ENCODE assay signal across 13 cellular contexts in the genomic region with DNA sequence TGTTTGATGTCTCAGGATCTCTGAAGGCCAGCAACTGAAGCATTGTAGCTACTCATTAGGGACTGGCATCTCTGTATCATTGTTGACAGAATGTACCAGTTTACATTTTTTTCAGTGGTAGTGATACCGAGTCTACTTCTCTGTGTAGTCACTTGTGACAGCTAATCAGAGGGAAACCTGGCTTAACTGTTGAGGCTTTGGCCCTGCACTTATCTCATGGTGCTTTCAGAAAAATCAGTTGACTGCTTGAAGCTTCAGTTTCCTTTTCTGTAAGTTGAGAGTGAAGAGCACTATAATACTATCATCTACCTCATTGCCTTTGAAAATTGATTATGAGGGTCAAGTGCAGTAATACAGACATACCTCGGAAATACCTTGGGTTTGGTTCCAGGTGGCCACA.
DNase-seq lines count a peak whose midpoint lies in the region; ATAC-seq, FAIRE-seq and TF ChIP-seq lines count a peak whose summit lies in the region.
"Had no signal": no experiment of that assay in that cellular context is flagged by ENCODE, and none has a peak within 500 bp of the region (broad histone marks: within the 10 kb centered on the region; RNA-seq: fewer than 3 reads in every experiment).

No MANE protein-coding gene starts in this region.

- ATAC-seq in HG02678 (IDR thresholded peaks at IDR 0.05; ENCODE audit: unreplicated experiment), result peak; percentile 85
- ATAC-seq in HG03469 (IDR thresholded peaks at IDR 0.05; ENCODE audit: unreplicated experiment), result peak; percentile 59
- ATAC-seq: WTC11 had no signal

- H3K9ac ChIP-seq in BLaER1, result 0 out of 2 replicates have a peak overlapping the region, but pooled peaks have one; percentile 16

- H3K4me3 ChIP-seq in BLaER1 (no peak overlapping the region), foreskin fibroblast (ENCODE audit: low read depth in 1 of 2, low read length in 2 of 2) (no peak overlapping the region)

- no peak for TF ChIP-seq CTCF in foreskin fibroblast (IDR thresholded peaks at IDR 0.05; ENCODE audit: low read depth, low read length)

- H3K4me1 ChIP-seq in BLaER1, result peaks cover 30% of the 10 kb centered on the region

- no peaks in the 10 kb centered on the region for H3K27me3 ChIP-seq in BLaER1

- H3K27ac ChIP-seq in BLaER1, result no peak overlapping the region; the same call in 1 of the 2 replicates

- H3K36me3 ChIP-seq in BLaER1, result no peaks in the 10 kb centered on the region

- H4K20me1 ChIP-seq in BLaER1, result no peaks in the 10 kb centered on the region

- FAIRE-seq in GM19239 (lab: Jason Lieb, UNC), result peak; percentile 90
- FAIRE-seq: bronchial epithelial cell had no signal

- no peaks in the 10 kb centered on the region for H3K9me3 ChIP-seq in BLaER1

- DNase-seq in GM19239 (ENCODE audit: insufficient read length, low spot score) (peak; percentile 29), occipital lobe (lab: John Stamatoyannopoulos, UW) (no peak), glomerular visceral epithelial cell (ENCODE audit: extremely low spot score) (no peak), foreskin fibroblast (no peak)
- DNase-seq in NK-92 treated with Interleukin-12 subunit alpha and Interleukin-12 subunit beta, amount 100 ng/mL, for 24 hours (lab: John Stamatoyannopoulos, UW), result no peak
- DNase-seq: DMS 273 treated with DMSO at 0.1 percent for 48 hours; SIG-M5; stimulated activated CD4-positive, alpha-beta T cell treated with anti-CD3 and anti-CD28 coated beads, Interleukin-4, amount 100 ng/mL, for 4 hours had no signal

- H3K4me2 ChIP-seq in BLaER1, result peak overlapping the region; percentile 44
